ENCODE assay signal across 23 cellular contexts in the genomic region with DNA sequence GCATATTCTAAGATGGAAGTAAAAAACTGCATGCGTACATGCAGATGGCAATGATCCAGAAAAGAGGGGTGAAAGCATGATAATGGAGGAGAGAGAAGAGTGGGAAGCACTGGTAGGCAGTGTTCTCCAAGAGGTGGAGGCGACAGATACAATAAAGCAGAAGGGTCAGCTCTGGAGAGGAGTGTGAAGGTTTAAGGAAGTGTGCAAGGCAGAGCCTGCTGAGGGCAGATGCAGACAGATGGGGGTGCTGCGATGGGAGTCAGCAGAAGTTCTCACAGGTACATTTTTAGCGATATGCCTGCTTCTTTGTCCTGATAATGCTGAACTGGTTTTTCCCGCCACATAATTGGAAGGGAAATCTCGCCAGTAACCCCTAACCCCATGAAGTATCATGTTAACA.
"Had no signal": no experiment of that assay in that cellular context is flagged by ENCODE, and none has a peak within 500 bp of the region (broad histone marks: within the 10 kb centered on the region; RNA-seq: fewer than 3 reads in every experiment).

No MANE protein-coding gene starts in this region.

- H3K4me3 Mint-ChIP-seq: effector memory CD8-positive, alpha-beta T cell; memory B cell; mesothelial cell of epicardium; natural killer cell treated with Interleukin-12 subunit alpha and Interleukin-12 subunit beta and Interleukin-15 and Interleukin-18, amount 100 ng/mL, for 72 hours; stimulated activated memory B cell treated with anti-CD40 and anti-IgM and Interleukin-4, amounts not matched to agents 10 μg/mL and 1 μg/mL and 100 μg/mL, for 72 hours; type B pancreatic cell had no signal

- H3K9me3 ChIP-seq: mucosa of descending colon, psoas muscle, sigmoid colon, testis, tibial artery had no signal

- H3K27ac ChIP-seq: psoas muscle, sigmoid colon, testis, tibial artery had no signal

- H3K27ac Mint-ChIP-seq: effector memory CD8-positive, alpha-beta T cell; memory B cell; mesothelial cell of epicardium; natural killer cell treated with Interleukin-12 subunit alpha and Interleukin-12 subunit beta and Interleukin-15 and Interleukin-18, amount 100 ng/mL, for 72 hours; stimulated activated memory B cell treated with anti-CD40 and anti-IgM and Interleukin-4, amounts not matched to agents 10 μg/mL and 1 μg/mL and 100 μg/mL, for 72 hours; type B pancreatic cell had no signal

- ATAC-seq: effector memory CD8-positive, alpha-beta T cell; left lobe of liver; mucosa of descending colon; natural killer cell treated with Interleukin-12 subunit alpha and Interleukin-12 subunit beta and Interleukin-15 and Interleukin-18, amount 100 ng/mL, for 72 hours; psoas muscle; right cardiac atrium; stimulated activated memory B cell treated with anti-CD40 and anti-IgM and Interleukin-4, amounts not matched to agents 10 μg/mL and 1 μg/mL and 100 μg/mL, for 72 hours; stimulated activated naive CD8-positive, alpha-beta T cell treated with anti-CD3 and anti-CD28 coated beads, Interleukin-15, Interleukin-2, amounts not matched to agents 100 U/mL and 50 U/mL, for 24 hours had no signal

- DNase-seq: cortex of kidney; effector memory CD8-positive, alpha-beta T cell; hypothalamus; kidney; mucosa of descending colon; naive B cell; nucleus accumbens; psoas muscle; right cardiac atrium; sigmoid colon; stimulated activated CD4-positive, alpha-beta T cell treated with anti-CD3 and anti-CD28 coated beads, Interleukin-4, amount 100 ng/mL, for 4 hours; stimulated activated naive CD8-positive, alpha-beta T cell treated with anti-CD3 and anti-CD28 coated beads, Interleukin-15, Interleukin-2, amounts not matched to agents 100 U/mL and 50 U/mL, for 24 hours; substantia nigra; testis; tibial artery had no signal

- H3K27me3 Mint-ChIP-seq: effector memory CD8-positive, alpha-beta T cell; memory B cell; naive B cell; natural killer cell treated with Interleukin-12 subunit alpha and Interleukin-12 subunit beta and Interleukin-15 and Interleukin-18, amount 100 ng/mL, for 72 hours; stimulated activated memory B cell treated with anti-CD40 and anti-IgM and Interleukin-4, amounts not matched to agents 10 μg/mL and 1 μg/mL and 100 μg/mL, for 72 hours; type B pancreatic cell had no signal

- H3K36me3 ChIP-seq: sigmoid colon, tibial artery had no signal

- H3K4me1 Mint-ChIP-seq: memory B cell; mesothelial cell of epicardium; naive B cell; stimulated activated memory B cell treated with anti-CD40 and anti-IgM and Interleukin-4, amounts not matched to agents 10 μg/mL and 1 μg/mL and 100 μg/mL, for 72 hours had no signal

- H3K4me3 ChIP-seq: lung, mucosa of descending colon, psoas muscle, sigmoid colon, testis, tibial artery had no signal

- H3K27me3 ChIP-seq: sigmoid colon, testis, tibial artery had no signal

- FAIRE-seq: frontal cortex had no signal

- H3K4me1 ChIP-seq: psoas muscle, sigmoid colon, testis, tibial artery had no signal

- H3K36me3 Mint-ChIP-seq: memory B cell; naive B cell; stimulated activated memory B cell treated with anti-CD40 and anti-IgM and Interleukin-4, amounts not matched to agents 10 μg/mL and 1 μg/mL and 100 μg/mL, for 72 hours had no signal

- H3K9me3 Mint-ChIP-seq: type B pancreatic cell had no signal
